Comparison of ENCODE assay signal across 9 cellular contexts in genomic region chr17:13306310-13306962, GRCh38.
A peak's percentile ranks its signal among the peaks of the same experiment; 100 is the strongest.
DNase-seq lines count a peak whose midpoint lies in the region; ATAC-seq and TF ChIP-seq lines count a peak whose summit lies in the region.
"Had no signal": no experiment of that assay in that cellular context is flagged by ENCODE, and none has a peak within 500 bp of the region (broad histone marks: within the 10 kb centered on the region; RNA-seq: fewer than 3 reads in every experiment).

No MANE protein-coding gene starts in this region.

- H3K9me3 ChIP-seq in Peyer's patch = no peaks in the 10 kb centered on the region
- no peaks in the 10 kb centered on the region for H3K9me3 ChIP-seq in CD4-positive, alpha-beta memory T cell (ENCODE audit: control insufficient read depth in 1 of 2, low read length in 2 of 2)
- no peaks in the 10 kb centered on the region for H3K9me3 ChIP-seq in CD8-positive, alpha-beta memory T cell (ENCODE audit: low read length)

- no peaks in the 10 kb centered on the region for H3K36me3 ChIP-seq in Peyer's patch
- H3K36me3 ChIP-seq in CD4-positive, alpha-beta memory T cell (ENCODE audit: insufficient read depth, low read length) = no peaks in the 10 kb centered on the region
- no peaks in the 10 kb centered on the region for H3K36me3 ChIP-seq in CD8-positive, alpha-beta memory T cell (ENCODE audit: insufficient read depth, low read length)

- intact Hi-C loops in CD4-positive, alpha-beta memory T cell (cut with micrococcal nuclease) = no loop called here

- peak in 4 of 6 experiments; percentile 19 to 36 (median 30) for TF ChIP-seq CTCF in Peyer's patch (IDR thresholded peaks at IDR 0.05)

- H3K4me1 ChIP-seq in Peyer's patch = no peaks in the 10 kb centered on the region
- H3K4me1 ChIP-seq in CD4-positive, alpha-beta memory T cell (ENCODE audit: insufficient read depth, low read length) = no peaks in the 10 kb centered on the region
- H3K4me1 ChIP-seq in CD8-positive, alpha-beta memory T cell (ENCODE audit: insufficient read depth, low read length) = no peaks in the 10 kb centered on the region

- peak; percentile 4 for DNase-seq in stimulated activated CD4-positive, alpha-beta T cell treated with anti-CD3 and anti-CD28 coated beads, Interleukin-4, amount 100 ng/mL, for 24 hours
- no peak for DNase-seq in stimulated activated CD4-positive, alpha-beta T cell treated with anti-CD3 and anti-CD28 coated beads, Interleukin-4, amount 100 ng/mL, for 1 hour
- DNase-seq in Peyer's patch (no peak), fibroblast of peridontal ligament (ENCODE audit: extremely low read depth) (peak; percentile 92)
- no peak for DNase-seq in stimulated activated effector memory CD8-positive, alpha-beta T cell treated with anti-CD3 and anti-CD28 coated beads, Interleukin-12 subunit alpha, Interleukin-12 subunit beta, amount 100 ng/mL, for 72 hours (ENCODE audit: low spot score in 2 of 2)
- no peak for DNase-seq in CD4-positive, alpha-beta memory T cell
- no peak for DNase-seq in CD8-positive, alpha-beta memory T cell

- ATAC-seq in stimulated activated effector memory CD8-positive, alpha-beta T cell treated with anti-CD3 and anti-CD28 coated beads, Interleukin-12 subunit alpha, Interleukin-12 subunit beta, amount 100 ng/mL, for 72 hours = peak; percentile 31
- no peak for ATAC-seq in GM19467 (IDR thresholded peaks at IDR 0.05; ENCODE audit: unreplicated experiment)

- no peak overlapping the region for H3K27ac ChIP-seq in Peyer's patch
- H3K27ac ChIP-seq in CD4-positive, alpha-beta memory T cell (ENCODE audit: low read depth, low read length) = no peak overlapping the region
- H3K27ac ChIP-seq in CD8-positive, alpha-beta memory T cell (ENCODE audit: low read depth, low read length) = no peak overlapping the region

- TF ChIP-seq POLR2A in Peyer's patch (IDR thresholded peaks at IDR 0.05) = no peak

- no peaks in the 10 kb centered on the region for H3K27me3 ChIP-seq in Peyer's patch
- H3K27me3 ChIP-seq in CD4-positive, alpha-beta memory T cell (ENCODE audit: insufficient read depth, low read length) = no peaks in the 10 kb centered on the region
- H3K27me3 ChIP-seq in CD8-positive, alpha-beta memory T cell (ENCODE audit: insufficient read depth, low read length, poor library complexity, severe bottlenecking) = no peaks in the 10 kb centered on the region

- no peak overlapping the region for H3K27ac Mint-ChIP-seq in stimulated activated effector memory CD8-positive, alpha-beta T cell treated with anti-CD3 and anti-CD28 coated beads, Interleukin-12 subunit alpha, Interleukin-12 subunit beta, amount 100 ng/mL, for 72 hours
- no peak overlapping the region for H3K27ac Mint-ChIP-seq in CD4-positive, alpha-beta memory T cell
- peak overlapping the region in 1 of 8 donors; percentile 47 for H3K27ac Mint-ChIP-seq in CD8-positive, alpha-beta memory T cell

- peaks cover 4% of the 10 kb centered on the region for H3K9me3 Mint-ChIP-seq in stimulated activated effector memory CD8-positive, alpha-beta T cell treated with anti-CD3 and anti-CD28 coated beads, Interleukin-12 subunit alpha, Interleukin-12 subunit beta, amount 100 ng/mL, for 72 hours
- peaks cover 0 to 13% (median 3%) of the 10 kb centered on the region in 8 donors for H3K9me3 Mint-ChIP-seq in CD4-positive, alpha-beta memory T cell
- H3K9me3 Mint-ChIP-seq in CD8-positive, alpha-beta memory T cell = peaks cover 0 to 3% (median 2%) of the 10 kb centered on the region in 5 donors

- no peak overlapping the region for H3K4me3 ChIP-seq in Peyer's patch
- no peak overlapping the region for H3K4me3 ChIP-seq in CD4-positive, alpha-beta memory T cell (ENCODE audit: low read length in 2 of 2)
- no peak overlapping the region for H3K4me3 ChIP-seq in CD8-positive, alpha-beta memory T cell (ENCODE audit: low read length)

- H3K36me3 Mint-ChIP-seq in stimulated activated effector memory CD8-positive, alpha-beta T cell treated with anti-CD3 and anti-CD28 coated beads, Interleukin-12 subunit alpha, Interleukin-12 subunit beta, amount 100 ng/mL, for 72 hours = no peaks in the 10 kb centered on the region
- no peaks in the 10 kb centered on the region for H3K36me3 Mint-ChIP-seq in CD4-positive, alpha-beta memory T cell
- no peaks in the 10 kb centered on the region for H3K36me3 Mint-ChIP-seq in CD8-positive, alpha-beta memory T cell

- no peak overlapping the region for H3K4me3 Mint-ChIP-seq in stimulated activated effector memory CD8-positive, alpha-beta T cell treated with anti-CD3 and anti-CD28 coated beads, Interleukin-12 subunit alpha, Interleukin-12 subunit beta, amount 100 ng/mL, for 72 hours
- no peak overlapping the region for H3K4me3 Mint-ChIP-seq in CD4-positive, alpha-beta memory T cell
- H3K4me3 Mint-ChIP-seq in CD8-positive, alpha-beta memory T cell = no peak overlapping the region
- H3K4me3 Mint-ChIP-seq: central memory CD8-positive, alpha-beta T cell had no signal

- H3K4me1 Mint-ChIP-seq in stimulated activated effector memory CD8-positive, alpha-beta T cell treated with anti-CD3 and anti-CD28 coated beads, Interleukin-12 subunit alpha, Interleukin-12 subunit beta, amount 100 ng/mL, for 72 hours = no peaks in the 10 kb centered on the region
- no peaks in the 10 kb centered on the region for H3K4me1 Mint-ChIP-seq in CD4-positive, alpha-beta memory T cell
- H3K4me1 Mint-ChIP-seq in CD8-positive, alpha-beta memory T cell = no peaks in the 10 kb centered on the region
- H3K4me1 Mint-ChIP-seq: central memory CD8-positive, alpha-beta T cell had no signal

- POLR2A ChIA-PET in CD4-positive, alpha-beta memory T cell (lab: Charles Lee; ENCODE audit: partially characterized antibody) = no interaction called here
- POLR2A ChIA-PET in CD8-positive, alpha-beta memory T cell (lab: Charles Lee) = no interaction called here

- CTCF ChIA-PET in CD4-positive, alpha-beta memory T cell (lab: Charles Lee; ENCODE audit: partially characterized antibody) = interaction anchor here (0.5 kb wide), 1 partner anchor 275 kb away, joined by 4 read pairs; no protein-coding TSS in a partner anchor
- CTCF ChIA-PET in CD8-positive, alpha-beta memory T cell (lab: Charles Lee) = no interaction called here

- no peaks in the 10 kb centered on the region for H3K27me3 Mint-ChIP-seq in CD4-positive, alpha-beta memory T cell
- H3K27me3 Mint-ChIP-seq in CD8-positive, alpha-beta memory T cell = peaks cover 0 to 2% of the 10 kb centered on the region in 2 donors
- H3K27me3 Mint-ChIP-seq: central memory CD8-positive, alpha-beta T cell had no signal

Comparison
In these comparisons a context has a peak if more than half of its experiments do, and no peak if none do; other contexts are left out.
1. DNase-seq: peak in stimulated activated CD4-positive, alpha-beta T cell treated with anti-CD3 and anti-CD28 coated beads, Interleukin-4, amount 100 ng/mL, for 24 hours (single experiment) and fibroblast of peridontal ligament (single experiment); none in stimulated activated CD4-positive, alpha-beta T cell treated with anti-CD3 and anti-CD28 coated beads, Interleukin-4, amount 100 ng/mL, for 1 hour (single experiment), Peyer's patch (0 of 3), stimulated activated effector memory CD8-positive, alpha-beta T cell treated with anti-CD3 and anti-CD28 coated beads, Interleukin-12 subunit alpha, Interleukin-12 subunit beta, amount 100 ng/mL, for 72 hours (0 of 2), CD4-positive, alpha-beta memory T cell (0 of 5) and CD8-positive, alpha-beta memory T cell (0 of 5).